20 cellular contexts compared by ENCODE assay signal in genomic region chr20:42218566-42218965, GRCh38.
DNase-seq lines count a peak whose midpoint lies in the region; TF ChIP-seq lines count a peak whose summit lies in the region.
"Had no signal": no experiment of that assay in that cellular context is flagged by ENCODE, and none has a peak within 500 bp of the region (broad histone marks: within the 10 kb centered on the region; RNA-seq: fewer than 3 reads in every experiment).

No MANE protein-coding gene starts in this region.

- no peaks in the 10 kb centered on the region for H4K20me1 ChIP-seq in neural progenitor cell (ENCODE audit: low read depth)
- H4K20me1 ChIP-seq: BLaER1 treated with 17β-estradiol and CSF1 and Interleukin-3, amounts not matched to agents 10 nM and 100 nM had no signal

- no peak overlapping the region for H3K9ac ChIP-seq in endodermal cell (ENCODE audit: extremely low read depth, low read length, poor library complexity, severe bottlenecking)
- no peak overlapping the region for H3K9ac ChIP-seq in neural progenitor cell
- H3K9ac ChIP-seq: BLaER1 treated with 17β-estradiol and CSF1 and Interleukin-3, amounts not matched to agents 10 nM and 100 nM; KMS-11 had no signal

- no peak overlapping the region for H3K4me2 ChIP-seq in neural progenitor cell
- H3K4me2 ChIP-seq: BLaER1 treated with 17β-estradiol and CSF1 and Interleukin-3, amounts not matched to agents 10 nM and 100 nM; KMS-11 had no signal

- H3K4me1 Mint-ChIP-seq in endodermal cell: peaks cover 8% of the 10 kb centered on the region
- H3K4me1 Mint-ChIP-seq in neural progenitor cell: no peaks in the 10 kb centered on the region
- H3K4me1 Mint-ChIP-seq: CD4-positive, alpha-beta memory T cell had no signal

- DNase-seq in NCI-H1105 (lab: John Stamatoyannopoulos, UW) (peak; percentile 83), NCI-H1105 treated with DMSO at 0.1 percent for 48 hours (lab: John Stamatoyannopoulos, UW) (no peak), DMS 273 treated with DMSO at 0.1 percent for 48 hours (lab: John Stamatoyannopoulos, UW) (peak; percentile 61), NCI-H510A treated with DMSO at 0.1 percent for 48 hours (lab: John Stamatoyannopoulos, UW) (peak; percentile 78), endodermal cell (no peak), activated T-cell treated with anti-CD3 and anti-CD28 coated beads for 4 hours (no peak), NCI-H1930 (lab: John Stamatoyannopoulos, UW) (no peak), neural progenitor cell (ENCODE audit: low spot score) (no peak)
- DNase-seq: ACHN; Calu3; CD4-positive, alpha-beta memory T cell; DMS53; GDM1; IMR-90; NCI-H1436 treated with DMSO at 0.1 percent for 48 hours; NCI-H2029 had no signal

- H3K4me3 Mint-ChIP-seq in endodermal cell (no peak overlapping the region), neural progenitor cell (no peak overlapping the region)
- H3K4me3 Mint-ChIP-seq: CD4-positive, alpha-beta memory T cell had no signal

- H3K4me1 ChIP-seq in endodermal cell (ENCODE audit: control insufficient read depth, insufficient read depth, low read length) (no peaks in the 10 kb centered on the region), neural progenitor cell (no peaks in the 10 kb centered on the region)
- H3K4me1 ChIP-seq: SJCRH30 had no signal

- TF ChIP-seq CTCF in endodermal cell (conservative IDR thresholded peaks at IDR 0.05): no peak
- TF ChIP-seq CTCF in neural progenitor cell (IDR thresholded peaks at IDR 0.05): no peak

- H3K27ac Mint-ChIP-seq in endodermal cell (no peak overlapping the region), neural progenitor cell (no peak overlapping the region)
- H3K27ac Mint-ChIP-seq: CD4-positive, alpha-beta memory T cell had no signal

- H2AFZ ChIP-seq in neural progenitor cell (replicated peaks): no peak overlapping the region

- H3K79me2 ChIP-seq in neural progenitor cell (ENCODE audit: low read depth): no peaks in the 10 kb centered on the region

- H3K27me3 ChIP-seq in endodermal cell (ENCODE audit: control insufficient read depth, insufficient read depth, low read length, poor library complexity, severe bottlenecking): no peaks in the 10 kb centered on the region
- H3K27me3 ChIP-seq in neural progenitor cell: no peaks in the 10 kb centered on the region
- H3K27me3 ChIP-seq: BLaER1 treated with 17β-estradiol and CSF1 and Interleukin-3, amounts not matched to agents 10 nM and 100 nM had no signal

- H3K27me3 Mint-ChIP-seq in endodermal cell (ENCODE audit: insufficient read depth) (no peaks in the 10 kb centered on the region), neural progenitor cell (ENCODE audit: insufficient read depth, low read depth) (no peaks in the 10 kb centered on the region)
- H3K27me3 Mint-ChIP-seq: CD4-positive, alpha-beta memory T cell had no signal

- no peaks in the 10 kb centered on the region for H3K9me3 Mint-ChIP-seq in endodermal cell
- H3K9me3 Mint-ChIP-seq in neural progenitor cell: no peaks in the 10 kb centered on the region

- no peaks in the 10 kb centered on the region for H3F3A ChIP-seq in neural progenitor cell (ENCODE audit: low read depth)

- H3K36me3 ChIP-seq in endodermal cell (ENCODE audit: control insufficient read depth, insufficient read depth, low read length): no peaks in the 10 kb centered on the region
- H3K36me3 ChIP-seq in neural progenitor cell: no peaks in the 10 kb centered on the region
- H3K36me3 ChIP-seq: BLaER1 treated with 17β-estradiol and CSF1 and Interleukin-3, amounts not matched to agents 10 nM and 100 nM; SJCRH30 had no signal

- 87 to 90% methylated on average over 4 to 5 of the region's 5 CpGs for WGBS in endodermal cell (ENCODE audit: insufficient coverage in 1 of 2, insufficient read length in 1 of 2), 2 experiments

- H3K36me3 Mint-ChIP-seq in endodermal cell (ENCODE audit: low read depth) (no peaks in the 10 kb centered on the region), neural progenitor cell (no peaks in the 10 kb centered on the region)
- H3K36me3 Mint-ChIP-seq: CD4-positive, alpha-beta memory T cell had no signal

- H3K27ac ChIP-seq in endodermal cell (ENCODE audit: low read depth, low read length): peak overlapping the region; percentile 29
- no peak overlapping the region for H3K27ac ChIP-seq in neural progenitor cell
- H3K27ac ChIP-seq: 22Rv1; BLaER1 treated with 17β-estradiol and CSF1 and Interleukin-3, amounts not matched to agents 10 nM and 100 nM; KMS-11; SJCRH30 had no signal

- H3K4me3 ChIP-seq in endodermal cell (ENCODE audit: low read length) (no peak overlapping the region), neural progenitor cell (no peak overlapping the region)
- H3K4me3 ChIP-seq: BLaER1 treated with 17β-estradiol and CSF1 and Interleukin-3, amounts not matched to agents 10 nM and 100 nM; SJCRH30 had no signal

- H3K9me3 ChIP-seq in endodermal cell (ENCODE audit: control insufficient read depth, low read length): peaks cover 8% of the 10 kb centered on the region
- no peaks in the 10 kb centered on the region for H3K9me3 ChIP-seq in neural progenitor cell (ENCODE audit: low read depth)
- H3K9me3 ChIP-seq: SJCRH30 had no signal

Comparison
In these comparisons a context has a peak if more than half of its experiments do, and no peak if none do; other contexts are left out.
1. DNase-seq: peak in NCI-H1105 (single experiment), DMS 273 treated with DMSO at 0.1 percent for 48 hours (single experiment) and NCI-H510A treated with DMSO at 0.1 percent for 48 hours (single experiment); none in NCI-H1105 treated with DMSO at 0.1 percent for 48 hours (single experiment), endodermal cell (single experiment), activated T-cell treated with anti-CD3 and anti-CD28 coated beads for 4 hours (single experiment), NCI-H1930 (0 of 2) and neural progenitor cell (single experiment).